In the genomic region with DNA sequence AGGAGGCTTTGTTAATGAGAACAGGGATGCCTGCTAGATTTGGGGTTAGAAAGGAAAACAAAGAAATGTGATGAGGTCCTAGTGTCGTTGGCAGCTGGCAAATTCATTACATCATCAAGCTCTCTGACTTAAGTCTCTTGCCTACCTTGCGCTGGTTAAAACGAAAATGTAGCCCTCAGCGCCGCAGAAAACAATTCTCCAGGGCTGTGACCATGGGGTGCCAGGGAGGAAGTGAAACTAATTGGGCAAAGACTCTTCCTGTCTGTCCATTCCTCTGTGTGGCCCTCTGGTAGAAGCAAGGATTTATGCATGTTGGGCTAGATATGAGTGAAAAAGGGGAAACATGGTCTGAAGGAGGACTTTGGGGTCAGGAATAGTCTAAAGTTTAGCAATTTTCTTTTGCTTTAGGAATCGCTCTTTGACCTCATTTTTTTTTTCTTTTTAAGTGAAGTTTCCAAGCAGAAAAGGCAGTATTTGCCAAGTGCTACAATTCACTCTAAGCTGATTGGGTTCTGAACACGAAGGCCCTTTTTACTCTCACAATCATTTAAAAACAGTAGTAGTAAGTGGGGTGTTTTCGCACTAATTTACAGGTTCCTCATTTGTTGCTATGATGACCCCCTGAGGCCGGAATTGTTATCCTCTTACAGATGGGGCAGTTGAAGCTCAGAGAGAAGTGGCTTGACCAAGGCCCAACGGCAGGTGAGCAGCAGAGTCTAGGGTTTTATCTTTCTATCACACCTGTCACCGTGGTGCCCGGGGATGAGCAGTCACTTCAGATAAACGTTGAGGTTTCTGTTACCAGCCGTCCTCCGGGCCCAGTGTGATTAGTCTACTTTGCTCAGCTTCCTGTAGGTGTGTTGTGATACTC, we compare ENCODE assay signal across 11 cellular contexts. TPM values are rescaled to one million over a fixed set of nuclear protein-coding genes. Genes with fewer than 3 reads are reported as not detected.
DNase-seq lines count a peak whose midpoint lies in the region; ATAC-seq and TF ChIP-seq lines count a peak whose summit lies in the region.
"Had no signal": no experiment of that assay in that cellular context is flagged by ENCODE, and none has a peak within 500 bp of the region (broad histone marks: within the 10 kb centered on the region; RNA-seq: fewer than 3 reads in every experiment).

No MANE protein-coding gene starts in this region.

- peaks cover 29% of the 10 kb centered on the region for H3K27me3 ChIP-seq in left ventricle myocardium inferior (ENCODE audit: low read depth)

- H3K27ac Mint-ChIP-seq in activated B cell treated with CpG ODN at 0.5 μM for 24 hours, result peak overlapping the region; percentile 92
- peak overlapping the region; percentile 92 for H3K27ac Mint-ChIP-seq in stimulated activated naive B cell treated with anti-CD40 and anti-IgM and Interleukin-4, amounts not matched to agents 10 μg/mL and 1 μg/mL and 100 μg/mL, for 72 hours

- ATAC-seq in activated CD4-positive, CD25-positive, alpha-beta regulatory T cell treated with anti-CD3 and anti-CD28 coated beads, Interleukin-2, amount 50 U/mL, for 24 hours, result peak; percentile 71 to 74
- peak; percentile 51 for ATAC-seq in activated B cell treated with CpG ODN at 0.5 μM for 24 hours (ENCODE audit: low read depth)
- peak; percentile 49 to 55 for ATAC-seq in stimulated activated naive B cell treated with anti-CD40 and anti-IgM and Interleukin-4, amounts not matched to agents 10 μg/mL and 1 μg/mL and 100 μg/mL, for 72 hours (replicated peaks)

- no peak for DNase-seq in activated CD4-positive, CD25-positive, alpha-beta regulatory T cell (lab: John Stamatoyannopoulos, UW)
- DNase-seq in activated B cell treated with CpG ODN at 0.5 μM for 24 hours, result peak; percentile 53
- peak; percentile 18 for DNase-seq in left ventricle myocardium inferior
- peak; percentile 74 for DNase-seq in stimulated activated naive B cell treated with anti-CD40 and anti-IgM and Interleukin-4, amounts not matched to agents 10 μg/mL and 1 μg/mL and 100 μg/mL, for 72 hours
- no peak for DNase-seq in NCI-H1930 (lab: John Stamatoyannopoulos, UW)
- no peak for DNase-seq in HuH-7.5 (ENCODE audit: low spot score)
- DNase-seq in GOT3 (lab: John Stamatoyannopoulos, UW), result no peak

- CTCF ChIA-PET in activated B cell treated with CpG ODN at 0.5 μM for 24 hours (lab: Charles Lee), result interaction anchor here (0.8 to 6.0 kb wide), 30 partner anchors 9 to 329 kb away, joined by 3 to 69 read pairs (median 5); partner anchors contain the start of genes N4BP2 and RHOH

- POLR2A ChIA-PET in activated B cell treated with CpG ODN at 0.5 μM for 24 hours (lab: Charles Lee), result interaction anchor here (0.6 to 9.8 kb wide), 34 partner anchors 8 to 308 kb away, joined by 3 to 187 read pairs (median 6); partner anchors contain the start of gene RHOH

- H3K27me3 Mint-ChIP-seq in activated B cell treated with CpG ODN at 0.5 μM for 24 hours, result no peaks in the 10 kb centered on the region
- no peaks in the 10 kb centered on the region for H3K27me3 Mint-ChIP-seq in stimulated activated naive B cell treated with anti-CD40 and anti-IgM and Interleukin-4, amounts not matched to agents 10 μg/mL and 1 μg/mL and 100 μg/mL, for 72 hours

- intact Hi-C loops in activated B cell treated with CpG ODN at 0.5 μM for 24 hours (cut with micrococcal nuclease) (loop anchor here (1.0 to 10.0 kb wide), 7 partner anchors 24 to 1273 kb away; partner anchors contain the start of genes LIAS, PDS5A, RHOH and RPL9), left ventricle myocardium inferior (cut with micrococcal nuclease) (loop anchor here (5.0 kb wide), 2 partner anchors 156 to 251 kb away; partner anchors contain the start of gene N4BP2)

- peaks cover 5% of the 10 kb centered on the region for H3K9me3 ChIP-seq in left ventricle myocardium inferior (replicated peaks)

- H3K36me3 Mint-ChIP-seq in activated B cell treated with CpG ODN at 0.5 μM for 24 hours (ENCODE audit: low read depth), result no peaks in the 10 kb centered on the region
- H3K36me3 Mint-ChIP-seq in stimulated activated naive B cell treated with anti-CD40 and anti-IgM and Interleukin-4, amounts not matched to agents 10 μg/mL and 1 μg/mL and 100 μg/mL, for 72 hours, result peaks cover under 1 to 2% of the 10 kb centered on the region in 2 donors

- H3K27ac ChIP-seq in left ventricle myocardium inferior (replicated peaks), result peak overlapping the region; percentile 3
- H3K27ac ChIP-seq: 22Rv1, VCaP had no signal

- peak overlapping the region; percentile 68 for H3K4me3 Mint-ChIP-seq in activated B cell treated with CpG ODN at 0.5 μM for 24 hours
- peak overlapping the region; percentile 63 to 72 for H3K4me3 Mint-ChIP-seq in stimulated activated naive B cell treated with anti-CD40 and anti-IgM and Interleukin-4, amounts not matched to agents 10 μg/mL and 1 μg/mL and 100 μg/mL, for 72 hours

- H3K4me1 ChIP-seq in left ventricle myocardium inferior, result peaks cover 4% of the 10 kb centered on the region

- TF ChIP-seq CTCF in activated B cell treated with CpG ODN at 0.5 μM for 24 hours (IDR thresholded peaks at IDR 0.05) (no peak), left ventricle myocardium inferior (IDR thresholded peaks at IDR 0.05; ENCODE audit: borderline replicate concordance) (no peak)

- peaks cover 85% of the 10 kb centered on the region for H3K4me1 Mint-ChIP-seq in activated B cell treated with CpG ODN at 0.5 μM for 24 hours
- H3K4me1 Mint-ChIP-seq in stimulated activated naive B cell treated with anti-CD40 and anti-IgM and Interleukin-4, amounts not matched to agents 10 μg/mL and 1 μg/mL and 100 μg/mL, for 72 hours, result peaks cover 49 to 69% of the 10 kb centered on the region in 2 donors

- H3K4me3 ChIP-seq in left ventricle myocardium inferior, result no peak overlapping the region

- no peaks in the 10 kb centered on the region for H3K36me3 ChIP-seq in left ventricle myocardium inferior

- H3K9me3 Mint-ChIP-seq in activated B cell treated with CpG ODN at 0.5 μM for 24 hours, result no peaks in the 10 kb centered on the region
- H3K9me3 Mint-ChIP-seq in stimulated activated naive B cell treated with anti-CD40 and anti-IgM and Interleukin-4, amounts not matched to agents 10 μg/mL and 1 μg/mL and 100 μg/mL, for 72 hours, result peaks cover 4 to 5% of the 10 kb centered on the region in 2 donors

RNA-seq across cellular contexts. Expression of gene CHRNA9, which starts 27.3 kb away (rescaled TPM):
- total RNA-seq in activated B cell treated with CpG ODN at 0.5 μM for 24 hours (0.16 TPM in 1 of 2 replicates, not detected in the other), left ventricle myocardium inferior (not detected)
- total RNA-seq: lung microvascular endothelial cell had no signal

Comparison
In these comparisons a context has a peak if more than half of its experiments do, and no peak if none do; other contexts are left out.
1. DNase-seq: peak in activated B cell treated with CpG ODN at 0.5 μM for 24 hours (single experiment), left ventricle myocardium inferior (single experiment) and stimulated activated naive B cell treated with anti-CD40 and anti-IgM and Interleukin-4, amounts not matched to agents 10 μg/mL and 1 μg/mL and 100 μg/mL, for 72 hours (single experiment); none in activated CD4-positive, CD25-positive, alpha-beta regulatory T cell (0 of 4), NCI-H1930 (0 of 2), HuH-7.5 (single experiment) and GOT3 (single experiment).
2. Peak in every context shown above with its lines, with median percentiles within 50 percentile points of each other: ATAC-seq.